ENCODE assay signal across 13 cellular contexts in genomic region chr15:40595773-40596172, GRCh38. TPM values are rescaled to one million over a fixed set of nuclear protein-coding genes. Genes with fewer than 3 reads are reported as not detected.
DNase-seq lines count a peak whose midpoint lies in the region; ATAC-seq and TF ChIP-seq lines count a peak whose summit lies in the region.
"Had no signal": no experiment of that assay in that cellular context is flagged by ENCODE, and none has a peak within 500 bp of the region (broad histone marks: within the 10 kb centered on the region; RNA-seq: fewer than 3 reads in every experiment).

No MANE protein-coding gene starts in this region.

- H3K27me3 ChIP-seq in PC-3 (ENCODE audit: low read length) = no peaks in the 10 kb centered on the region
- H3K27me3 ChIP-seq: gastrocnemius medialis, upper lobe of left lung had no signal

- H3K9ac ChIP-seq in PC-3 (ENCODE audit: low read length) = no peak overlapping the region

- H3K27ac ChIP-seq in PC-3 (ENCODE audit: low read length) = no peak overlapping the region
- H3K27ac ChIP-seq: coronary artery, gastrocnemius medialis, upper lobe of left lung had no signal

- no peaks in the 10 kb centered on the region for H3K9me3 ChIP-seq in PC-3 (ENCODE audit: low read length)
- H3K9me3 ChIP-seq: gastrocnemius medialis, upper lobe of left lung had no signal

- BruUV-seq in PC-3 (replicated peaks; lab: Mats Ljungman, UMichigan) = no TSS peak

- H3K4me2 ChIP-seq in PC-3 (ENCODE audit: low read length) = peak overlapping the region; percentile 87

- POLR2A ChIA-PET in PC-3 (lab: Charles Lee; ENCODE audit: unreplicated experiment) = no interaction called here

- H3K9me2 ChIP-seq in PC-3 (replicated peaks; ENCODE audit: low read length) = no peaks in the 10 kb centered on the region

- peak; percentile 2 for DNase-seq in NCI-H2227 (lab: John Stamatoyannopoulos, UW; ENCODE audit: unreplicated experiment)
- no peak for DNase-seq in NCI-H2227 treated with DMSO at 0.1 percent for 48 hours (lab: John Stamatoyannopoulos, UW)
- no peak for DNase-seq in HFF-Myc (ENCODE audit: extremely low read depth, low read depth)
- DNase-seq in PC-3 = peak; percentile 40
- DNase-seq in foreskin fibroblast = no peak
- no peak for DNase-seq in NCI-H2029 treated with DMSO at 0.1 percent for 48 hours (lab: John Stamatoyannopoulos, UW)
- no peak for DNase-seq in SIG-M5 (lab: John Stamatoyannopoulos, UW)
- DNase-seq: activated CD4-positive, alpha-beta T cell treated with anti-CD3 and anti-CD28 coated beads, Interleukin-2, amount 50 U/mL, for 4 hours; DMS53; gastrocnemius medialis; upper lobe of left lung had no signal

- no peaks in the 10 kb centered on the region for H3K36me3 ChIP-seq in PC-3 (ENCODE audit: low read depth, low read length)
- H3K36me3 ChIP-seq: gastrocnemius medialis, upper lobe of left lung had no signal

- CTCF ChIA-PET in PC-3 (lab: Charles Lee) = no interaction called here

- no peaks in the 10 kb centered on the region for H4K20me1 ChIP-seq in PC-3 (ENCODE audit: low read length)

- no peaks in the 10 kb centered on the region for H3F3A ChIP-seq in PC-3 (ENCODE audit: low read length, unreplicated experiment)

- H3K4me3 ChIP-seq in HFF-Myc (replicated peaks; ENCODE audit: low read depth, low read length) (peak overlapping the region; percentile 62), PC-3 (ENCODE audit: low read length) (peak overlapping the region; percentile 98), foreskin fibroblast (ENCODE audit: low read depth in 1 of 2, low read length in 2 of 2) (peak overlapping the region; percentile 94 to 95)
- H3K4me3 ChIP-seq: coronary artery, gastrocnemius medialis had no signal

- peaks cover 67% of the 10 kb centered on the region for H3K79me2 ChIP-seq in PC-3 (ENCODE audit: low read length)

- ATAC-seq in PC-3 (no peak), HG02938 (IDR thresholded peaks at IDR 0.05; ENCODE audit: unreplicated experiment) (no peak)
- ATAC-seq: gastrocnemius medialis had no signal

- intact Hi-C loops in PC-3 (cut with micrococcal nuclease) = loop anchor here (2.0 to 10.0 kb wide), 3 partner anchors 83 to 299 kb away; partner anchors contain the start of genes RAD51 and VPS18

- no peak for TF ChIP-seq CTCF in HFF-Myc (IDR thresholded peaks at IDR 0.05; ENCODE audit: low read depth, low read length, missing control alignments)
- no peak for TF ChIP-seq CTCF in PC-3 (conservative IDR thresholded peaks at IDR 0.05; ENCODE audit: low read depth, low read length)
- no peak for TF ChIP-seq CTCF in foreskin fibroblast (IDR thresholded peaks at IDR 0.05; ENCODE audit: low read depth, low read length)

- H3K4me1 ChIP-seq in PC-3 (ENCODE audit: insufficient read depth, low read length) = peaks cover 13% of the 10 kb centered on the region; the same call in 1 of the 2 replicates

- H2AFZ ChIP-seq in PC-3 (ENCODE audit: low read length) = no peak overlapping the region; the same call in 1 of the 2 replicates

RNA-seq across cellular contexts. Expression of gene KNL1, which starts 1.7 kb away (rescaled TPM):
- total RNA-seq in PC-3 (2014; rRNA removed) = 33.5 and 33.8 TPM in 2 replicates

RNA-seq across cellular contexts. Expression of gene RPUSD2, which starts 26.7 kb away (rescaled TPM):
- total RNA-seq in PC-3 (2014; rRNA removed) = 22.2 and 24.4 TPM in 2 replicates

RNA-seq across cellular contexts. Expression of gene CCDC32, which starts 30.9 kb away (rescaled TPM):
- total RNA-seq in PC-3 (2014; rRNA removed) = 16.1 and 19.9 TPM in 2 replicates

Comparison
In these comparisons a context has a peak if more than half of its experiments do, and no peak if none do; other contexts are left out.
1. DNase-seq: peak in NCI-H2227 (single experiment) and PC-3 (single experiment); none in NCI-H2227 treated with DMSO at 0.1 percent for 48 hours (single experiment), HFF-Myc (single experiment), foreskin fibroblast (0 of 2), NCI-H2029 treated with DMSO at 0.1 percent for 48 hours (single experiment) and SIG-M5 (single experiment).
2. Peak in every context shown above with its lines, with median percentiles within 50 percentile points of each other: H3K4me3 ChIP-seq.